In genomic region chr1:42735056-42735455, GRCh38 we compare ENCODE assay signal across 22 cellular contexts. TPM values are rescaled to one million over a fixed set of nuclear protein-coding genes. Genes with fewer than 3 reads are reported as not detected.
"Had no signal": no experiment of that assay in that cellular context is flagged by ENCODE, and none has a peak within 500 bp of the region (broad histone marks: within the 10 kb centered on the region; RNA-seq: fewer than 3 reads in every experiment).

No MANE protein-coding gene starts in this region.

- ATAC-seq: activated CD4-positive, CD25-positive, alpha-beta regulatory T cell treated with anti-CD3 and anti-CD28 coated beads, Interleukin-2, amount 50 U/mL, for 24 hours; activated CD8-positive, alpha-beta T cell treated with anti-CD3 and anti-CD28 coated beads for 36 hours; activated T-cell treated with anti-CD3 and anti-CD28 coated beads, Interleukin-2, amount 50 U/mL, for 72 hours had no signal

- H3K4me3 ChIP-seq: breast epithelium, SK-N-MC had no signal

- DNase-seq: activated CD4-positive, alpha-beta T cell treated with anti-CD3 and anti-CD28 coated beads for 4 hours; activated CD8-positive, alpha-beta memory T cell treated with anti-CD3 and anti-CD28 coated beads, Interleukin-2, amount 50 U/mL, for 4 hours; activated CD8-positive, alpha-beta T cell treated with anti-CD3 and anti-CD28 coated beads for 36 hours; activated naive CD4-positive, alpha-beta T cell; activated T-cell treated with anti-CD3 and anti-CD28 coated beads, Interleukin-2, amount 50 U/mL, for 72 hours; aorta; KG1; NCI-H1092; NCI-H1930; NCI-H226; NCI-H82 had no signal

- H3K36me3 Mint-ChIP-seq: activated naive CD4-positive, alpha-beta T cell treated with anti-CD3 and anti-CD28 coated beads, Interleukin-2, amount 50 U/mL, for 24 hours had no signal

- H3K9me3 ChIP-seq: breast epithelium had no signal

- H3K27me3 Mint-ChIP-seq: activated CD8-positive, alpha-beta T cell treated with anti-CD3 and anti-CD28 coated beads for 36 hours; activated naive CD4-positive, alpha-beta T cell treated with anti-CD3 and anti-CD28 coated beads, Interleukin-2, amount 50 U/mL, for 24 hours had no signal

- H3K4me3 Mint-ChIP-seq: activated CD8-positive, alpha-beta T cell treated with anti-CD3 and anti-CD28 coated beads for 36 hours; activated naive CD4-positive, alpha-beta T cell treated with anti-CD3 and anti-CD28 coated beads, Interleukin-2, amount 50 U/mL, for 24 hours; activated T-cell treated with anti-CD3 and anti-CD28 coated beads, Interleukin-2, amount 50 U/mL, for 72 hours; T-helper 1 cell treated with Interleukin-12 subunit alpha and Interleukin-12 subunit beta and Interleukin-4 antibody, amounts not matched to agents 30 μg/mL and 1 μg/mL, for 36 hours had no signal

- H3K9me3 Mint-ChIP-seq: activated CD8-positive, alpha-beta T cell treated with anti-CD3 and anti-CD28 coated beads for 36 hours; activated naive CD4-positive, alpha-beta T cell treated with anti-CD3 and anti-CD28 coated beads, Interleukin-2, amount 50 U/mL, for 24 hours; activated T-cell treated with anti-CD3 and anti-CD28 coated beads, Interleukin-2, amount 50 U/mL, for 72 hours; activated T-helper 2 cell treated with anti-CD3 and anti-CD28 coated beads, Interferon-gamma antibody, Interleukin-2, Interleukin-4, amounts not matched to agents 10 μg/mL and 5 μg/mL and 100 μg/mL, durations not matched to agents 14 hours and 24 hours and 36 hours; T-helper 1 cell treated with Interleukin-12 subunit alpha and Interleukin-12 subunit beta and Interleukin-4 antibody, amounts not matched to agents 30 μg/mL and 1 μg/mL, for 36 hours had no signal

- H3K4me1 ChIP-seq: breast epithelium had no signal

- H3K27ac ChIP-seq: breast epithelium, SK-N-MC had no signal

- H3K36me3 ChIP-seq: breast epithelium had no signal

- H3K27ac Mint-ChIP-seq: activated CD8-positive, alpha-beta T cell treated with anti-CD3 and anti-CD28 coated beads for 36 hours; activated naive CD4-positive, alpha-beta T cell treated with anti-CD3 and anti-CD28 coated beads, Interleukin-2, amount 50 U/mL, for 24 hours; activated T-cell treated with anti-CD3 and anti-CD28 coated beads, Interleukin-2, amount 50 U/mL, for 72 hours; activated T-helper 2 cell treated with anti-CD3 and anti-CD28 coated beads, Interferon-gamma antibody, Interleukin-2, Interleukin-4, amounts not matched to agents 10 μg/mL and 5 μg/mL and 100 μg/mL, durations not matched to agents 14 hours and 24 hours and 36 hours; T-helper 1 cell treated with Interleukin-12 subunit alpha and Interleukin-12 subunit beta and Interleukin-4 antibody, amounts not matched to agents 30 μg/mL and 1 μg/mL, for 36 hours had no signal

- H3K27me3 ChIP-seq: breast epithelium had no signal

RNA-seq across cellular contexts. Expression of gene CLDN19, which starts 5.0 kb away (rescaled TPM):
- total RNA-seq: activated CD8-positive, alpha-beta T cell treated with anti-CD3 and anti-CD28 coated beads for 36 hours; activated T-cell treated with anti-CD3 and anti-CD28 coated beads, Interleukin-2, amount 50 U/mL, for 72 hours; activated T-helper 2 cell treated with anti-CD3 and anti-CD28 coated beads, Interferon-gamma antibody, Interleukin-2, Interleukin-4, amounts not matched to agents 10 μg/mL and 5 μg/mL and 100 μg/mL, durations not matched to agents 14 hours and 24 hours and 36 hours; LHCN-M2; M059J; NCI-H460; OCI-LY7; RPMI7951 had no signal
- polyA plus RNA-seq: aorta had no signal

RNA-seq across cellular contexts. Expression of gene TMEM269, which starts 49.7 kb away (rescaled TPM):
- total RNA-seq: LHCN-M2, RPMI7951 had no signal
- polyA plus RNA-seq: aorta had no signal
